Comparison of ENCODE assay signal across 20 cellular contexts in genomic region chr5:172936441-172936840, GRCh38.
"Had no signal": no experiment of that assay in that cellular context is flagged by ENCODE, and none has a peak within 500 bp of the region (broad histone marks: within the 10 kb centered on the region; RNA-seq: fewer than 3 reads in every experiment).

No MANE protein-coding gene starts in this region.

- H3K9me3 ChIP-seq: breast epithelium, colonic mucosa, lower lobe of right lung, prostate gland, thyroid gland, upper lobe of right lung had no signal

- H3K27me3 ChIP-seq: breast epithelium, colonic mucosa, neural progenitor cell, thyroid gland, upper lobe of right lung had no signal

- H3K27me3 Mint-ChIP-seq: activated CD4-positive, alpha-beta memory T cell treated with anti-CD3 and anti-CD28 coated beads, Interleukin-2, amount 10 ng/mL, durations not matched to agents 7 days and 5 days; activated naive CD8-positive, alpha-beta T cell; naive thymus-derived CD4-positive, alpha-beta T cell; stimulated activated naive CD8-positive, alpha-beta T cell treated with anti-CD3 and anti-CD28 coated beads, Interleukin-15, Interleukin-2, amounts not matched to agents 100 ng/mL and 50 ng/mL, for 24 hours had no signal

- DNase-seq: activated CD4-positive, alpha-beta memory T cell treated with anti-CD3 and anti-CD28 coated beads, Interleukin-2, amount 10 ng/mL, durations not matched to agents 7 days and 5 days; activated CD4-positive, alpha-beta T cell treated with anti-CD3 and anti-CD28 coated beads for 4 hours; activated CD4-positive, CD25-positive, alpha-beta regulatory T cell; activated effector memory CD4-positive, alpha-beta T cell treated with anti-CD3 and anti-CD28 coated beads, Interleukin-2, amount 50 U/mL, for 16 hours; activated T-cell treated with anti-CD3 and anti-CD28 coated beads, Interleukin-2, amount 50 U/mL, for 72 hours; colonic mucosa; endodermal cell; lower lobe of right lung; naive thymus-derived CD4-positive, alpha-beta T cell; stimulated activated CD4-positive, alpha-beta T cell treated with anti-CD3 and anti-CD28 coated beads, Interleukin-4, amount 100 ng/mL, for 1 hour; substantia nigra; thyroid gland; upper lobe of right lung had no signal

- H3K9me3 Mint-ChIP-seq: activated CD4-positive, alpha-beta memory T cell treated with anti-CD3 and anti-CD28 coated beads, Interleukin-2, amount 10 ng/mL, durations not matched to agents 7 days and 5 days; activated T-cell treated with anti-CD3 and anti-CD28 coated beads, Interleukin-2, amount 50 U/mL, for 72 hours; naive thymus-derived CD4-positive, alpha-beta T cell; neural progenitor cell; stimulated activated naive CD8-positive, alpha-beta T cell treated with anti-CD3 and anti-CD28 coated beads, Interleukin-15, Interleukin-2, amounts not matched to agents 100 ng/mL and 50 ng/mL, for 24 hours; T-helper 1 cell treated with Interleukin-12 subunit alpha and Interleukin-12 subunit beta and Interleukin-4 antibody, amounts not matched to agents 30 μg/mL and 1 μg/mL, for 36 hours had no signal

- H3K27ac Mint-ChIP-seq: activated CD4-positive, alpha-beta memory T cell treated with anti-CD3 and anti-CD28 coated beads, Interleukin-2, amount 10 ng/mL, durations not matched to agents 7 days and 5 days; activated naive CD8-positive, alpha-beta T cell; activated T-cell treated with anti-CD3 and anti-CD28 coated beads, Interleukin-2, amount 50 U/mL, for 72 hours; endodermal cell; neural progenitor cell; stimulated activated naive CD8-positive, alpha-beta T cell treated with anti-CD3 and anti-CD28 coated beads, Interleukin-15, Interleukin-2, amounts not matched to agents 100 ng/mL and 50 ng/mL, for 24 hours; T-helper 1 cell treated with Interleukin-12 subunit alpha and Interleukin-12 subunit beta and Interleukin-4 antibody, amounts not matched to agents 30 μg/mL and 1 μg/mL, for 36 hours had no signal

- H3K4me3 Mint-ChIP-seq: activated CD4-positive, alpha-beta memory T cell treated with anti-CD3 and anti-CD28 coated beads, Interleukin-2, amount 10 ng/mL, durations not matched to agents 7 days and 5 days; activated naive CD8-positive, alpha-beta T cell; activated T-cell treated with anti-CD3 and anti-CD28 coated beads, Interleukin-2, amount 50 U/mL, for 72 hours; endodermal cell; naive thymus-derived CD4-positive, alpha-beta T cell; neural progenitor cell; stimulated activated naive CD8-positive, alpha-beta T cell treated with anti-CD3 and anti-CD28 coated beads, Interleukin-15, Interleukin-2, amounts not matched to agents 100 ng/mL and 50 ng/mL, for 24 hours; T-helper 1 cell treated with Interleukin-12 subunit alpha and Interleukin-12 subunit beta and Interleukin-4 antibody, amounts not matched to agents 30 μg/mL and 1 μg/mL, for 36 hours had no signal

- H3K36me3 ChIP-seq: breast epithelium, colonic mucosa, neural progenitor cell had no signal

- H3K4me1 Mint-ChIP-seq: activated CD4-positive, alpha-beta memory T cell treated with anti-CD3 and anti-CD28 coated beads, Interleukin-2, amount 10 ng/mL, durations not matched to agents 7 days and 5 days had no signal

- ATAC-seq: activated T-cell treated with anti-CD3 and anti-CD28 coated beads, Interleukin-2, amount 50 U/mL, for 72 hours; left lobe of liver; lower lobe of right lung; naive thymus-derived CD4-positive, alpha-beta T cell; upper lobe of right lung had no signal

- H3K4me3 ChIP-seq: breast epithelium, colonic mucosa, lower lobe of right lung, neural progenitor cell, prostate gland, thyroid gland, upper lobe of right lung had no signal

- H3K4me1 ChIP-seq: colonic mucosa, neural progenitor cell, prostate gland had no signal

- H3K27ac ChIP-seq: breast epithelium, colonic mucosa, lower lobe of right lung, neural progenitor cell, prostate gland, thyroid gland, upper lobe of right lung had no signal
